1 cellular context compared by ENCODE assay signal in the genomic region with DNA sequence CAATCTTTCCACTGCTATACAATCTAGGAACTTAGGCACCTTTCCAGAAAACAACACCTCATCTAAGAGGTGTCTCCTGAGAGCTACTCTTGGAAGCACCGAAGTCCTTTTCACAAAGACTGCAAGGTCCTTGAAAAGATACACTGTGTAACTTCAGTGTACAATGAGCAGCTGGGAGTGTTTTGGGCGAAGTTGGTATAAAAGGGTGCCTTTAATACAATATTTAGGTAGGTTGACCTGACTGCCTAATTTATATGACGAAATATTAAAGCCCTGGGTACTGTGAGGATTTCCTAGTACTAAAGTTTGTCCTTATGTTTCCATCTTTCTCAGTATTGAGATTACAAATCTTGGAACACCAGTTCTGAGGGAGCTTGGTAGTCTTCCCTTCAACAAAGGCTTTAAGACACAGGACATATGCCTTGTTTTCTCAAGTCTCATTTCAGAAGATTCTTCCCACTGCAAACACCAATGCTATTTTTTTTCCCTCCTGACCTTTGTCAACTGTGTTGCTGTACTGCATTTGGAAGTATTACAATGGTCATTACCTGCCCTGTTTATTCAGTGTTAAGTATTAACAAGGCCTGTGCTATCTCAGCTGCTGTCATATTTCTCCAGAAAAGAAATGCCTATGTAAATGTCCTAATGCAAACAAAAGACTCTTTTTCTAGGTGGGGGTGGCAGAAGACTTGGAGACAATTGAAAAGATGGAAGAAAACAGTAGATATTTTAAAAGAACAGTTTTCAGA.
TF ChIP-seq lines count a peak whose summit lies in the region.

No MANE protein-coding gene starts in this region.

TF ChIP-seq in HepG2, 621 proteins besides CTCF, POLR2A, EP300 and RAD21 (continued from another document):
- TF ChIP-seq, protein P1, sequence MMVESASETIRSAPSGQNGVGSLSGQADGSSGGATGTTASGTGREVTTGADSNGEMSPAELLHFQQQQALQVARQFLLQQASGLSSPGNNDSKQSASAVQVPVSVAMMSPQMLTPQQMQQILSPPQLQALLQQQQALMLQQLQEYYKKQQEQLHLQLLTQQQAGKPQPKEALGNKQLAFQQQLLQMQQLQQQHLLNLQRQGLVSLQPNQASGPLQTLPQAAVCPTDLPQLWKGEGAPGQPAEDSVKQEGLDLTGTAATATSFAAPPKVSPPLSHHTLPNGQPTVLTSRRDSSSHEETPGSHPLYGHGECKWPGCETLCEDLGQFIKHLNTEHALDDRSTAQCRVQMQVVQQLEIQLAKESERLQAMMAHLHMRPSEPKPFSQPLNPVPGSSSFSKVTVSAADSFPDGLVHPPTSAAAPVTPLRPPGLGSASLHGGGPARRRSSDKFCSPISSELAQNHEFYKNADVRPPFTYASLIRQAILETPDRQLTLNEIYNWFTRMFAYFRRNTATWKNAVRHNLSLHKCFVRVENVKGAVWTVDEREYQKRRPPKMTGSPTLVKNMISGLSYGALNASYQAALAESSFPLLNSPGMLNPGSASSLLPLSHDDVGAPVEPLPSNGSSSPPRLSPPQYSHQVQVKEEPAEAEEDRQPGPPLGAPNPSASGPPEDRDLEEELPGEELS (CRISPR knock-in tag; IDR thresholded peaks at IDR 0.05): peak; percentile 93
- TF ChIP-seq KDM6A (CRISPR knock-in tag; IDR thresholded peaks at IDR 0.05; ENCODE audit: low read depth): peak; percentile 71
- TF ChIP-seq, protein P2, sequence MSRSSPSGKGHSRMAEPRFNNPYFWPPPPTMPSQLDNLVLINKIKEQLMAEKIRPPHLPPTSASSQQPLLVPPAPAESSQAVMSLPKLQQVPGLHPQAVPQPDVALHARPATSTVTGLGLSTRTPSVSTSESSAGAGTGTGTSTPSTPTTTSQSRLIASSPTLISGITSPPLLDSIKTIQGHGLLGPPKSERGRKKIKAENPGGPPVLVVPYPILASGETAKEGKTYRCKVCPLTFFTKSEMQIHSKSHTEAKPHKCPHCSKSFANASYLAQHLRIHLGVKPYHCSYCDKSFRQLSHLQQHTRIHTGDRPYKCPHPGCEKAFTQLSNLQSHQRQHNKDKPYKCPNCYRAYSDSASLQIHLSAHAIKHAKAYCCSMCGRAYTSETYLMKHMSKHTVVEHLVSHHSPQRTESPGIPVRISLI (CRISPR knock-in tag; IDR thresholded peaks at IDR 0.05; ENCODE audit: borderline replicate concordance): peak; percentile 96
- TF ChIP-seq ZNF724P (CRISPR knock-in tag; IDR thresholded peaks at IDR 0.05; ENCODE audit: borderline replicate concordance): no peak
- TF ChIP-seq CBX2 (IDR thresholded peaks at IDR 0.05; ENCODE audit: low read depth, low read length): no peak
- TF ChIP-seq CBX2 (CRISPR knock-in tag; IDR thresholded peaks at IDR 0.05; ENCODE audit: low read depth): no peak; the same call in 1 of the 2 replicates
- peak; percentile 94 for TF ChIP-seq MIXL1 (CRISPR knock-in tag; IDR thresholded peaks at IDR 0.05)
- TF ChIP-seq TBX3 (IDR thresholded peaks at IDR 0.05; ENCODE audit: borderline replicate concordance): peak; percentile 62; the same call in 1 of the 2 replicates
- TF ChIP-seq, protein P3, sequence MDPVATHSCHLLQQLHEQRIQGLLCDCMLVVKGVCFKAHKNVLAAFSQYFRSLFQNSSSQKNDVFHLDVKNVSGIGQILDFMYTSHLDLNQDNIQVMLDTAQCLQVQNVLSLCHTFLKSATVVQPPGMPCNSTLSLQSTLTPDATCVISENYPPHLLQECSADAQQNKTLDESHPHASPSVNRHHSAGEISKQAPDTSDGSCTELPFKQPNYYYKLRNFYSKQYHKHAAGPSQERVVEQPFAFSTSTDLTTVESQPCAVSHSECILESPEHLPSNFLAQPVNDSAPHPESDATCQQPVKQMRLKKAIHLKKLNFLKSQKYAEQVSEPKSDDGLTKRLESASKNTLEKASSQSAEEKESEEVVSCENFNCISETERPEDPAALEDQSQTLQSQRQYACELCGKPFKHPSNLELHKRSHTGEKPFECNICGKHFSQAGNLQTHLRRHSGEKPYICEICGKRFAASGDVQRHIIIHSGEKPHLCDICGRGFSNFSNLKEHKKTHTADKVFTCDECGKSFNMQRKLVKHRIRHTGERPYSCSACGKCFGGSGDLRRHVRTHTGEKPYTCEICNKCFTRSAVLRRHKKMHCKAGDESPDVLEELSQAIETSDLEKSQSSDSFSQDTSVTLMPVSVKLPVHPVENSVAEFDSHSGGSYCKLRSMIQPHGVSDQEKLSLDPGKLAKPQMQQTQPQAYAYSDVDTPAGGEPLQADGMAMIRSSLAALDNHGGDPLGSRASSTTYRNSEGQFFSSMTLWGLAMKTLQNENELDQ (CRISPR knock-in tag; IDR thresholded peaks at IDR 0.05; ENCODE audit: borderline replicate concordance): no peak
- 0 out of 2 replicates have a peak, but pooled peaks have one; percentile 18 for TF ChIP-seq ZNF317 (CRISPR knock-in tag; IDR thresholded peaks at IDR 0.05)
- 0 out of 2 replicates have a peak, but pooled peaks have one; percentile 18 for TF ChIP-seq JUN (CRISPR knock-in tag; IDR thresholded peaks at IDR 0.05)
- 0 out of 2 replicates have a peak, but pooled peaks have one; percentile 45 for TF ChIP-seq ARNT2 (CRISPR knock-in tag; IDR thresholded peaks at IDR 0.05; ENCODE audit: low read depth)
- peak; percentile 58; the same call in 1 of the 2 replicates for TF ChIP-seq HOXA5 (CRISPR knock-in tag; IDR thresholded peaks at IDR 0.05)
- no peak for TF ChIP-seq THYN1 (CRISPR knock-in tag; IDR thresholded peaks at IDR 0.05; ENCODE audit: borderline replicate concordance, low read depth)
- TF ChIP-seq, protein P4, sequence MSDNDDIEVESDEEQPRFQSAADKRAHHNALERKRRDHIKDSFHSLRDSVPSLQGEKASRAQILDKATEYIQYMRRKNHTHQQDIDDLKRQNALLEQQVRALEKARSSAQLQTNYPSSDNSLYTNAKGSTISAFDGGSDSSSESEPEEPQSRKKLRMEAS (IDR thresholded peaks at IDR 0.05): 0 out of 2 replicates have a peak, but pooled peaks have one; percentile 16
- peak; percentile 61 for TF ChIP-seq CEBPG (CRISPR knock-in tag; IDR thresholded peaks at IDR 0.05)
TF ChIP-seq in HepG2: peak in this region for 110.
